ENCODE assay signal across 12 cellular contexts in genomic region chr15:55514414-55514850, GRCh38. TPM values are rescaled to one million over a fixed set of nuclear protein-coding genes. Genes with fewer than 3 reads are reported as not detected.
"Had no signal": no experiment of that assay in that cellular context is flagged by ENCODE, and none has a peak within 500 bp of the region (broad histone marks: within the 10 kb centered on the region; RNA-seq: fewer than 3 reads in every experiment).

No MANE protein-coding gene starts in this region.

- DNase-seq: activated CD8-positive, alpha-beta memory T cell treated with anti-CD3 and anti-CD28 coated beads, Interleukin-2, amount 50 U/mL, for 4 hours; activated naive CD8-positive, alpha-beta T cell treated with anti-CD3 and anti-CD28 coated beads, Interleukin-2, amount 10 ng/mL, durations not matched to agents 7 days and 5 days; kidney; naive thymus-derived CD4-positive, alpha-beta T cell; psoas muscle; spleen; stimulated activated CD4-positive, alpha-beta T cell treated with anti-CD3 and anti-CD28 coated beads, Interleukin-1b, Interleukin-23, amount 100 ng/mL, for 48 hours; substantia nigra had no signal

- H3K9me3 ChIP-seq: breast epithelium, psoas muscle, spleen had no signal

- H3K27ac ChIP-seq: breast epithelium, hepatocyte, spleen, VCaP had no signal

- H3K36me3 ChIP-seq: breast epithelium, spleen had no signal

- H3K27me3 ChIP-seq: breast epithelium, hepatocyte, spleen had no signal

- H3K4me1 ChIP-seq: breast epithelium, psoas muscle, spleen had no signal

- H3K4me3 ChIP-seq: breast epithelium, hepatocyte, spleen had no signal

RNA-seq across cellular contexts. Expression of gene DNAAF4, which starts 6.4 kb away (rescaled TPM):
- total RNA-seq: activated naive CD8-positive, alpha-beta T cell treated with anti-CD3 and anti-CD28 coated beads, Interleukin-2, amount 10 ng/mL, durations not matched to agents 7 days and 5 days; mononuclear cell had no signal
